Comparison of ENCODE assay signal across 17 cellular contexts in genomic region chr3:100245932-100246331, GRCh38. TPM values are rescaled to one million over a fixed set of nuclear protein-coding genes. Genes with fewer than 3 reads are reported as not detected.
DNase-seq lines count a peak whose midpoint lies in the region; ATAC-seq and TF ChIP-seq lines count a peak whose summit lies in the region.
"Had no signal": no experiment of that assay in that cellular context is flagged by ENCODE, and none has a peak within 500 bp of the region (broad histone marks: within the 10 kb centered on the region; RNA-seq: fewer than 3 reads in every experiment).

No MANE protein-coding gene starts in this region.

- no peak overlapping the region for H3K27ac ChIP-seq in upper lobe of right lung
- H3K27ac ChIP-seq in Peyer's patch, result no peak overlapping the region
- H3K27ac ChIP-seq: 22Rv1, testis had no signal

- no peak overlapping the region for H3K27ac Mint-ChIP-seq in activated T-cell treated with anti-CD3 and anti-CD28 coated beads, Interleukin-2, amount 50 U/mL, for 72 hours

- no peak for TF ChIP-seq POLR2A in Peyer's patch (IDR thresholded peaks at IDR 0.05)

- H3K27me3 ChIP-seq in upper lobe of right lung (no peaks in the 10 kb centered on the region), Peyer's patch (no peaks in the 10 kb centered on the region)
- H3K27me3 ChIP-seq: testis had no signal

- intact Hi-C loops in head of caudate nucleus (cut with DNase I), result no loop called here
- intact Hi-C loops in upper lobe of right lung (cut with DNase I), result loop anchor here (10.0 kb wide), 1 partner anchor 161 kb away; no protein-coding TSS in a partner anchor

- no peak overlapping the region for H3K4me3 ChIP-seq in upper lobe of right lung
- no peak overlapping the region for H3K4me3 ChIP-seq in Peyer's patch
- H3K4me3 ChIP-seq: testis had no signal

- H3K4me3 Mint-ChIP-seq in activated T-cell treated with anti-CD3 and anti-CD28 coated beads, Interleukin-2, amount 50 U/mL, for 72 hours, result no peak overlapping the region

- peak; percentile 50 to 64 for ATAC-seq in activated CD4-positive, CD25-positive, alpha-beta regulatory T cell treated with anti-CD3 and anti-CD28 coated beads, Interleukin-2, amount 50 U/mL, for 24 hours
- ATAC-seq in activated T-cell treated with anti-CD3 and anti-CD28 coated beads, Interleukin-2, amount 50 U/mL, for 72 hours (replicated peaks in 1 of 2), result peak; percentile 71 to 82
- no peak for ATAC-seq in GM18511 (IDR thresholded peaks at IDR 0.05; ENCODE audit: unreplicated experiment)
- no peak for ATAC-seq in upper lobe of right lung
- ATAC-seq: left ventricle myocardium superior, right cardiac atrium had no signal

- H3K4me1 Mint-ChIP-seq in activated T-cell treated with anti-CD3 and anti-CD28 coated beads, Interleukin-2, amount 50 U/mL, for 72 hours (ENCODE audit: low read depth), result peaks cover 22% of the 10 kb centered on the region

- DNase-seq in activated CD4-positive, CD25-positive, alpha-beta regulatory T cell (lab: John Stamatoyannopoulos, UW), result no peak
- DNase-seq in GM03348 (ENCODE audit: low spot score), result peak; percentile 32
- peak; percentile 21 to 32 for DNase-seq in activated T-cell treated with anti-CD3 and anti-CD28 coated beads, Interleukin-2, amount 50 U/mL, for 72 hours
- peak in 29 of 42 donors; percentile 6 to 76 (median 35) for DNase-seq in head of caudate nucleus
- no peak for DNase-seq in upper lobe of right lung
- no peak for DNase-seq in Peyer's patch
- DNase-seq: activated CD4-positive, alpha-beta T cell treated with anti-CD3 and anti-CD28 coated beads for 4 hours; C1 segment of cervical spinal cord; cortex of kidney; KBM-7; left ventricle myocardium superior; NCI-H1092 treated with DMSO at 0.1 percent for 48 hours; right cardiac atrium; testis had no signal

- no peaks in the 10 kb centered on the region for H3K4me1 ChIP-seq in upper lobe of right lung
- no peaks in the 10 kb centered on the region for H3K4me1 ChIP-seq in Peyer's patch
- H3K4me1 ChIP-seq: testis had no signal

- peaks cover 9% of the 10 kb centered on the region for H3K27me3 Mint-ChIP-seq in activated T-cell treated with anti-CD3 and anti-CD28 coated beads, Interleukin-2, amount 50 U/mL, for 72 hours (ENCODE audit: low read depth)

- no peaks in the 10 kb centered on the region for H3K36me3 Mint-ChIP-seq in activated T-cell treated with anti-CD3 and anti-CD28 coated beads, Interleukin-2, amount 50 U/mL, for 72 hours (ENCODE audit: insufficient read depth in 2 of 2)

- no peaks in the 10 kb centered on the region for H3K9me3 ChIP-seq in upper lobe of right lung
- no peaks in the 10 kb centered on the region for H3K9me3 ChIP-seq in Peyer's patch
- H3K9me3 ChIP-seq: testis had no signal

- H3K36me3 ChIP-seq in upper lobe of right lung (no peaks in the 10 kb centered on the region), Peyer's patch (no peaks in the 10 kb centered on the region)

- peaks cover 0 to 2% of the 10 kb centered on the region in 2 donors for H3K9me3 Mint-ChIP-seq in activated T-cell treated with anti-CD3 and anti-CD28 coated beads, Interleukin-2, amount 50 U/mL, for 72 hours

- TF ChIP-seq CTCF in upper lobe of right lung (IDR thresholded peaks at IDR 0.05), result no peak
- TF ChIP-seq CTCF in Peyer's patch (IDR thresholded peaks at IDR 0.05), result no peak

RNA-seq across cellular contexts. Expression of gene TBC1D23, which starts 14.9 kb away (rescaled TPM):
- 10 to 100 TPM; 26.0 to 27.5 TPM for total RNA-seq in activated T-cell treated with anti-CD3 and anti-CD28 coated beads, Interleukin-2, amount 50 U/mL, for 72 hours
- total RNA-seq in upper lobe of right lung, result 47.4 TPM
- total RNA-seq in Peyer's patch, result 10 to 100 TPM; 29.7 to 57.4 (median 38.4) TPM

Comparison
In these comparisons a context has a peak if more than half of its experiments do, and no peak if none do; other contexts are left out.
1. ATAC-seq: peak in activated CD4-positive, CD25-positive, alpha-beta regulatory T cell treated with anti-CD3 and anti-CD28 coated beads, Interleukin-2, amount 50 U/mL, for 24 hours (2 of 2) and activated T-cell treated with anti-CD3 and anti-CD28 coated beads, Interleukin-2, amount 50 U/mL, for 72 hours (2 of 2); none in GM18511 (single experiment) and upper lobe of right lung (single experiment).
2. DNase-seq: peak in GM03348 (single experiment), activated T-cell treated with anti-CD3 and anti-CD28 coated beads, Interleukin-2, amount 50 U/mL, for 72 hours (2 of 2) and head of caudate nucleus (29 of 42); none in activated CD4-positive, CD25-positive, alpha-beta regulatory T cell (0 of 4), upper lobe of right lung (single experiment) and Peyer's patch (0 of 3).